Comparison of ENCODE assay signal across 26 cellular contexts in the genomic region with DNA sequence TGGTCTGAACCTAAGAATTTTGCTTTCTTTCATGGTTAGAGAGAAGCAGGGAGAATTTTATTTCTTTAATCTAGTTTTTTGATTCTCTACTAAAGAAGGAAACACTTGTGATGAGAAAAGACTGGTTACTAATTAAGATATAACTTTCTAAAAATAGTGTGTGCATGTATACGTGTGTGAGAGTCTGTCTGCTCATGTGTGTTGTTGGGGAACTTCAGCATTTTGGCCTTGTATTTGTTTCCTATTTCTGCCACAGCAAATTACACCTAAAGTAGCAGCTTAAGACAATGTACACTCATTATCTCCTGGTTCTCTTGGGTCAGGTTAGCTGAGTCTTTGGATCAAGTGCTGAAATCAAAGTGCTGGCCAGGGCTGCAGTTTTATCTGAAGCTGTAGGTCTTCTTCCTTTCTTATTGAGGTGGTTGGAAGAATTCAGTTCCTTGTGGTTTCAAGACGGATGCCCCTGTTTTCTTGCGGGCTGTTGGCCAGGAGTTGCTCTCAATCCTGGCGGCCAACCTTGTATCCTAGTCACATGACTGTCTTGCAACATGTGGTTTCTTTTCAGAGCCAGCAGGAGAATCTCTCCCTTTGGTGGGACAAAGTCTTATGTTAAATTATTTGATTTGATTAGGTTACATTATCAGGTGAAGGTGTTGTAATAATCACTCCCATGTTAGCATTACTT.
DNase-seq lines count a peak whose midpoint lies in the region; ATAC-seq and TF ChIP-seq lines count a peak whose summit lies in the region.
"Had no signal": no experiment of that assay in that cellular context is flagged by ENCODE, and none has a peak within 500 bp of the region (broad histone marks: within the 10 kb centered on the region; RNA-seq: fewer than 3 reads in every experiment).

No MANE protein-coding gene starts in this region.

- peak; percentile 53 for ATAC-seq in GM19397 (IDR thresholded peaks at IDR 0.05; ENCODE audit: unreplicated experiment)
- ATAC-seq in HG03354 (IDR thresholded peaks at IDR 0.05; ENCODE audit: poor library complexity, severe bottlenecking, unreplicated experiment): peak; percentile 64
- ATAC-seq: effector memory CD8-positive, alpha-beta T cell; natural killer cell treated with Interleukin-12 subunit alpha and Interleukin-12 subunit beta and Interleukin-15 and Interleukin-18, amount 100 ng/mL, for 72 hours; PC-3; sciatic nerve had no signal

- in situ Hi-C loops in astrocyte of the cerebellum (cut with HindIII; ENCODE audit: low sequenced_read_pairs): no loop called here

- DNase-seq in astrocyte of the cerebellum (ENCODE audit: low read depth) (peak; percentile 13), NCI-H1694 treated with DMSO at 0.1 percent for 48 hours (lab: John Stamatoyannopoulos, UW) (no peak), immature natural killer cell (no peak), posterior cingulate gyrus (no peak), mesothelial cell of epicardium (ENCODE audit: low spot score in 2 of 2, unreplicated experiment in 2 of 2) (no peak)
- DNase-seq: activated CD4-positive, alpha-beta T cell treated with anti-CD3 and anti-CD28 coated beads, Interleukin-2, amount 50 U/mL, for 1 hour; activated naive CD8-positive, alpha-beta T cell treated with anti-CD3 and anti-CD28 coated beads, Interleukin-2, amount 10 ng/mL, durations not matched to agents 7 days and 5 days; CD4-positive, CD25-positive, alpha-beta regulatory T cell; DMS153; effector memory CD8-positive, alpha-beta T cell; esophagus squamous epithelium; GOT3; NCI-H2171 treated with DMSO at 0.1 percent for 48 hours; NCI-H526 treated with DMSO at 0.1 percent for 48 hours; PC-3; SIG-M5 had no signal

- H3K27me3 Mint-ChIP-seq in immature natural killer cell (ENCODE audit: low read depth in 3 of 3) (peaks cover 2 to 4% (median 3%) of the 10 kb centered on the region in 3 donors), mesothelial cell of epicardium (ENCODE audit: low read depth) (no peaks in the 10 kb centered on the region)
- H3K27me3 Mint-ChIP-seq: activated naive CD8-positive, alpha-beta T cell treated with anti-CD3 and anti-CD28 coated beads, Interleukin-2, amount 10 ng/mL, durations not matched to agents 7 days and 5 days; CD4-positive, CD25-positive, alpha-beta regulatory T cell; effector memory CD8-positive, alpha-beta T cell; natural killer cell treated with Interleukin-12 subunit alpha and Interleukin-12 subunit beta and Interleukin-15 and Interleukin-18, amount 100 ng/mL, for 72 hours had no signal

- H4K20me1 ChIP-seq in DOHH2 (ENCODE audit: control insufficient read depth, insufficient read depth, low read depth, low read length): no peaks in the 10 kb centered on the region

- H3K27ac ChIP-seq in DOHH2 (ENCODE audit: low read depth, low read length): no peak overlapping the region
- H3K27ac ChIP-seq: esophagus squamous epithelium, HL-60, parathyroid adenoma, VCaP had no signal

- no peaks in the 10 kb centered on the region for H3K36me3 ChIP-seq in DOHH2 (ENCODE audit: control insufficient read depth, low read length)
- H3K36me3 ChIP-seq: esophagus squamous epithelium had no signal

- H3K9me3 Mint-ChIP-seq in immature natural killer cell (peaks cover 0 to 2% (median 0%) of the 10 kb centered on the region in 6 donors), mesothelial cell of epicardium (peaks cover 2% of the 10 kb centered on the region)
- H3K9me3 Mint-ChIP-seq: activated naive CD8-positive, alpha-beta T cell treated with anti-CD3 and anti-CD28 coated beads, Interleukin-2, amount 10 ng/mL, durations not matched to agents 7 days and 5 days; natural killer cell treated with Interleukin-12 subunit alpha and Interleukin-12 subunit beta and Interleukin-15 and Interleukin-18, amount 100 ng/mL, for 72 hours; T-helper 1 cell treated with Interleukin-12 subunit alpha and Interleukin-12 subunit beta and Interleukin-4 antibody, amounts not matched to agents 30 μg/mL and 1 μg/mL, for 36 hours had no signal

- no peaks in the 10 kb centered on the region for H3K9me2 ChIP-seq in DOHH2 (replicated peaks; ENCODE audit: control insufficient read depth, low read length)

- H3K9me3 ChIP-seq in DOHH2 (ENCODE audit: control insufficient read depth, insufficient read depth, low read length): no peaks in the 10 kb centered on the region
- H3K9me3 ChIP-seq: esophagus squamous epithelium had no signal

- H3K36me3 Mint-ChIP-seq in immature natural killer cell (no peaks in the 10 kb centered on the region), mesothelial cell of epicardium (no peaks in the 10 kb centered on the region)
- H3K36me3 Mint-ChIP-seq: activated naive CD8-positive, alpha-beta T cell treated with anti-CD3 and anti-CD28 coated beads, Interleukin-2, amount 10 ng/mL, durations not matched to agents 7 days and 5 days; CD4-positive, CD25-positive, alpha-beta regulatory T cell; natural killer cell treated with Interleukin-12 subunit alpha and Interleukin-12 subunit beta and Interleukin-15 and Interleukin-18, amount 100 ng/mL, for 72 hours had no signal

- intact Hi-C loops in posterior cingulate gyrus (cut with DNase I): no loop called here

- H3K4me3 ChIP-seq in DOHH2 (ENCODE audit: low read length) (no peak overlapping the region), astrocyte of the cerebellum (ENCODE audit: low read depth, low read length) (no peak overlapping the region)
- H3K4me3 ChIP-seq: esophagus squamous epithelium had no signal

- TF ChIP-seq CTCF in DOHH2 (IDR thresholded peaks at IDR 0.05; ENCODE audit: low read depth, low read length, poor library complexity, severe bottlenecking) (no peak), astrocyte of the cerebellum (IDR thresholded peaks at IDR 0.05; ENCODE audit: low read depth, low read length, missing control alignments) (no peak), mesothelial cell of epicardium (IDR thresholded peaks at IDR 0.05; ENCODE audit: unreplicated experiment) (no peak)

- H3K4me2 ChIP-seq in DOHH2 (ENCODE audit: low read length): peak overlapping the region; percentile 11; the same call in 1 of the 2 replicates

- H3K4me1 Mint-ChIP-seq in immature natural killer cell: no peaks in the 10 kb centered on the region
- H3K4me1 Mint-ChIP-seq in mesothelial cell of epicardium: peaks cover 2% of the 10 kb centered on the region
- H3K4me1 Mint-ChIP-seq: activated naive CD8-positive, alpha-beta T cell treated with anti-CD3 and anti-CD28 coated beads, Interleukin-2, amount 10 ng/mL, durations not matched to agents 7 days and 5 days; CD4-positive, CD25-positive, alpha-beta regulatory T cell had no signal

- no peaks in the 10 kb centered on the region for H3F3A ChIP-seq in DOHH2 (ENCODE audit: control insufficient read depth, insufficient read depth)

- H3K4me3 Mint-ChIP-seq in immature natural killer cell: no peak overlapping the region
- no peak overlapping the region for H3K4me3 Mint-ChIP-seq in mesothelial cell of epicardium
- H3K4me3 Mint-ChIP-seq: activated naive CD8-positive, alpha-beta T cell treated with anti-CD3 and anti-CD28 coated beads, Interleukin-2, amount 10 ng/mL, durations not matched to agents 7 days and 5 days; CD4-positive, CD25-positive, alpha-beta regulatory T cell; effector memory CD8-positive, alpha-beta T cell; natural killer cell treated with Interleukin-12 subunit alpha and Interleukin-12 subunit beta and Interleukin-15 and Interleukin-18, amount 100 ng/mL, for 72 hours; T-helper 1 cell treated with Interleukin-12 subunit alpha and Interleukin-12 subunit beta and Interleukin-4 antibody, amounts not matched to agents 30 μg/mL and 1 μg/mL, for 36 hours had no signal

- no peaks in the 10 kb centered on the region for H3K27me3 ChIP-seq in DOHH2 (ENCODE audit: control insufficient read depth, low read length)
- H3K27me3 ChIP-seq: esophagus squamous epithelium had no signal

- no peaks in the 10 kb centered on the region for H3K79me2 ChIP-seq in DOHH2 (ENCODE audit: control insufficient read depth, low read length)
- H3K79me2 ChIP-seq: parathyroid adenoma had no signal

- peaks cover 10% of the 10 kb centered on the region for H3K4me1 ChIP-seq in DOHH2 (ENCODE audit: control insufficient read depth, low read length)
- H3K4me1 ChIP-seq: esophagus squamous epithelium, parathyroid adenoma had no signal

- no peak overlapping the region for H3K27ac Mint-ChIP-seq in immature natural killer cell
- H3K27ac Mint-ChIP-seq in mesothelial cell of epicardium: no peak overlapping the region
- H3K27ac Mint-ChIP-seq: activated naive CD8-positive, alpha-beta T cell treated with anti-CD3 and anti-CD28 coated beads, Interleukin-2, amount 10 ng/mL, durations not matched to agents 7 days and 5 days; activated T-helper 2 cell treated with anti-CD3 and anti-CD28 coated beads, Interferon-gamma antibody, Interleukin-2, Interleukin-4, amounts not matched to agents 10 μg/mL and 5 μg/mL and 100 μg/mL, durations not matched to agents 14 hours and 24 hours and 36 hours; CD4-positive, CD25-positive, alpha-beta regulatory T cell; effector memory CD8-positive, alpha-beta T cell; natural killer cell treated with Interleukin-12 subunit alpha and Interleukin-12 subunit beta and Interleukin-15 and Interleukin-18, amount 100 ng/mL, for 72 hours; T-helper 1 cell treated with Interleukin-12 subunit alpha and Interleukin-12 subunit beta and Interleukin-4 antibody, amounts not matched to agents 30 μg/mL and 1 μg/mL, for 36 hours had no signal
